ENCODE assay signal across 14 cellular contexts in genomic region chr12:114935658-114936057, GRCh38.
DNase-seq lines count a peak whose midpoint lies in the region; ATAC-seq, FAIRE-seq and TF ChIP-seq lines count a peak whose summit lies in the region.
"Had no signal": no experiment of that assay in that cellular context is flagged by ENCODE, and none has a peak within 500 bp of the region (broad histone marks: within the 10 kb centered on the region; RNA-seq: fewer than 3 reads in every experiment).

No MANE protein-coding gene starts in this region.

- peak; percentile 85 to 92 (median 88) for ATAC-seq in right lobe of liver

- H3K36me3 ChIP-seq in right lobe of liver (no peaks in the 10 kb centered on the region), thyroid gland (no peaks in the 10 kb centered on the region)

- FAIRE-seq in RCC 7860 (lab: Jason Lieb, UNC): no peak

- H3K27me3 ChIP-seq in right lobe of liver (no peaks in the 10 kb centered on the region), thyroid gland (no peaks in the 10 kb centered on the region)
- H3K27me3 ChIP-seq: hepatocyte had no signal

- no peaks in the 10 kb centered on the region for H3K4me1 ChIP-seq in right lobe of liver
- H3K4me1 ChIP-seq in thyroid gland: no peaks in the 10 kb centered on the region

- DNase-seq in DMS153 (lab: John Stamatoyannopoulos, UW): peak; percentile 5
- peak; percentile 31 for DNase-seq in HT1080 (ENCODE audit: low read depth)
- DNase-seq in astrocyte of the spinal cord (ENCODE audit: low read depth, low spot score): no peak
- peak in 1 of 3 donors; percentile 48 for DNase-seq in right lobe of liver
- DNase-seq in thyroid gland: no peak
- DNase-seq in activated CD4-positive, alpha-beta T cell treated with anti-CD3 and anti-CD28 coated beads, Interleukin-2, amount 50 U/mL, for 48 hours: no peak
- no peak for DNase-seq in RCC 7860 (ENCODE audit: low spot score)
- DNase-seq: activated CD4-positive, alpha-beta T cell treated with anti-CD3 and anti-CD28 coated beads, Interleukin-2, amount 10 ng/mL, durations not matched to agents 24 days and 14 days; activated naive CD4-positive, alpha-beta T cell treated with anti-CD3 and anti-CD28 coated beads for 36 hours; DMS79 treated with DMSO at 0.1 percent for 48 hours; NCI-H1092; NCI-H524 treated with DMSO at 0.1 percent for 48 hours; stimulated activated naive CD4-positive, alpha-beta T cell had no signal

- H3K4me3 ChIP-seq in astrocyte of the spinal cord (ENCODE audit: low read depth, low read length) (no peak overlapping the region), right lobe of liver (no peak overlapping the region), thyroid gland (replicated peaks in 1 of 3) (no peak overlapping the region)
- H3K4me3 ChIP-seq: hepatocyte had no signal

- no peaks in the 10 kb centered on the region for H3K9me3 ChIP-seq in right lobe of liver
- H3K9me3 ChIP-seq in thyroid gland: no peaks in the 10 kb centered on the region

- in situ Hi-C loops in astrocyte of the spinal cord (cut with HindIII; ENCODE audit: low sequenced_read_pairs): no loop called here

- intact Hi-C loops in right lobe of liver (cut with DNase I) (no loop called here), thyroid gland (cut with DNase I) (no loop called here)

- no peak overlapping the region for H3K27ac ChIP-seq in right lobe of liver
- no peak overlapping the region for H3K27ac ChIP-seq in thyroid gland
- H3K27ac ChIP-seq: hepatocyte had no signal

- 77% methylated on average over 2 of the region's 2 CpGs for WGBS in right lobe of liver (ENCODE audit: insufficient coverage, low coverage, low lambda C conversion rate, missing lambda C conversion rate)
- WGBS in thyroid gland, 2 donors: 63 to 100% methylated on average over 2 of the region's 2 CpGs

- TF ChIP-seq CTCF in astrocyte of the spinal cord (IDR thresholded peaks at IDR 0.05; ENCODE audit: low read depth, low read length) (peak; percentile 25), right lobe of liver (IDR thresholded peaks at IDR 0.05) (peak; percentile 48 to 64 (median 53)), thyroid gland (IDR thresholded peaks at IDR 0.05) (no peak)

- TF ChIP-seq POLR2A in right lobe of liver (IDR thresholded peaks at IDR 0.05): no peak
- no peak for TF ChIP-seq POLR2A in thyroid gland (IDR thresholded peaks at IDR 0.05)

Comparison
In these comparisons a context has a peak if more than half of its experiments do, and no peak if none do; other contexts are left out.
1. DNase-seq: peak in DMS153 (single experiment) and HT1080 (single experiment); none in astrocyte of the spinal cord (single experiment), thyroid gland (0 of 2), activated CD4-positive, alpha-beta T cell treated with anti-CD3 and anti-CD28 coated beads, Interleukin-2, amount 50 U/mL, for 48 hours (0 of 2) and RCC 7860 (single experiment).
2. CTCF ChIP-seq: peak in astrocyte of the spinal cord (single experiment) and right lobe of liver (4 of 4); none in thyroid gland (0 of 6).